In the genomic region with DNA sequence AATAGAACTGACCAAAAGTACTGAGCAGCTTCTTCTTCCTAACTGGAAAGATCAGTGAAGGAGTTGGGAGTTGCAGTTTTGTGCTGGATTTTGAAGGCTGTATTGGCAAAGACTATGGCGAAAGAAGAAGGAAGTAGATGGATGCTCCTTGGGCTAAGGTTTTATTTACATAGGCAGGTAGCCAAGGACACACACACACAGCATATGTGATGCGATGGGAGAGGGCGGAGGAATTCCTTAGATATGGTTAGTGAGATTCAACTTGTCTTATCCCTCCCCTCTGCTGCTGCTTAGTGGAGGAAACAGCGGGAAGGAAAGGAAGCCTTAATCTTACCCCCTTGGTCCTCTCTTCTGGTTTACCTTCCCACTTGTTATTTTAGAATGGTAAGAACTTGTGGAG, we compare ENCODE assay signal across 2 cellular contexts.
TF ChIP-seq lines count a peak whose summit lies in the region.

No MANE protein-coding gene starts in this region.

TF ChIP-seq in IMR-90, 13 proteins besides CTCF, POLR2A, EP300 and RAD21 (continued from another document):
- TF ChIP-seq, protein P1, sequence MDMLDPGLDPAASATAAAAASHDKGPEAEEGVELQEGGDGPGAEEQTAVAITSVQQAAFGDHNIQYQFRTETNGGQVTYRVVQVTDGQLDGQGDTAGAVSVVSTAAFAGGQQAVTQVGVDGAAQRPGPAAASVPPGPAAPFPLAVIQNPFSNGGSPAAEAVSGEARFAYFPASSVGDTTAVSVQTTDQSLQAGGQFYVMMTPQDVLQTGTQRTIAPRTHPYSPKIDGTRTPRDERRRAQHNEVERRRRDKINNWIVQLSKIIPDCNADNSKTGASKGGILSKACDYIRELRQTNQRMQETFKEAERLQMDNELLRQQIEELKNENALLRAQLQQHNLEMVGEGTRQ (IDR thresholded peaks at IDR 0.05; ENCODE audit: low read depth, low read length): no peak
- TF ChIP-seq MAZ (IDR thresholded peaks at IDR 0.05; ENCODE audit: borderline replicate concordance, low read depth, low read length) (no peak), RFX5 (IDR thresholded peaks at IDR 0.05; ENCODE audit: low read depth, low read length) (no peak), MXI1 (IDR thresholded peaks at IDR 0.05; ENCODE audit: borderline replicate concordance, low read depth, low read length) (no peak), BHLHE40 (IDR thresholded peaks at IDR 0.05; ENCODE audit: low read depth, low read length) (no peak), RCOR1 (IDR thresholded peaks at IDR 0.05; ENCODE audit: insufficient replicate concordance, low read length) (no peak), MAFK (IDR thresholded peaks at IDR 0.05; ENCODE audit: low read depth, low read length) (no peak)
- TF ChIP-seq, protein P2, sequence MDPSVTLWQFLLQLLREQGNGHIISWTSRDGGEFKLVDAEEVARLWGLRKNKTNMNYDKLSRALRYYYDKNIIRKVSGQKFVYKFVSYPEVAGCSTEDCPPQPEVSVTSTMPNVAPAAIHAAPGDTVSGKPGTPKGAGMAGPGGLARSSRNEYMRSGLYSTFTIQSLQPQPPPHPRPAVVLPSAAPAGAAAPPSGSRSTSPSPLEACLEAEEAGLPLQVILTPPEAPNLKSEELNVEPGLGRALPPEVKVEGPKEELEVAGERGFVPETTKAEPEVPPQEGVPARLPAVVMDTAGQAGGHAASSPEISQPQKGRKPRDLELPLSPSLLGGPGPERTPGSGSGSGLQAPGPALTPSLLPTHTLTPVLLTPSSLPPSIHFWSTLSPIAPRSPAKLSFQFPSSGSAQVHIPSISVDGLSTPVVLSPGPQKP (IDR thresholded peaks at IDR 0.05; ENCODE audit: borderline replicate concordance, low read depth, low read length): no peak

TF ChIP-seq in K562, 482 proteins besides CTCF, POLR2A, EP300 and RAD21 (continues in another document):
- TF ChIP-seq, protein P3, sequence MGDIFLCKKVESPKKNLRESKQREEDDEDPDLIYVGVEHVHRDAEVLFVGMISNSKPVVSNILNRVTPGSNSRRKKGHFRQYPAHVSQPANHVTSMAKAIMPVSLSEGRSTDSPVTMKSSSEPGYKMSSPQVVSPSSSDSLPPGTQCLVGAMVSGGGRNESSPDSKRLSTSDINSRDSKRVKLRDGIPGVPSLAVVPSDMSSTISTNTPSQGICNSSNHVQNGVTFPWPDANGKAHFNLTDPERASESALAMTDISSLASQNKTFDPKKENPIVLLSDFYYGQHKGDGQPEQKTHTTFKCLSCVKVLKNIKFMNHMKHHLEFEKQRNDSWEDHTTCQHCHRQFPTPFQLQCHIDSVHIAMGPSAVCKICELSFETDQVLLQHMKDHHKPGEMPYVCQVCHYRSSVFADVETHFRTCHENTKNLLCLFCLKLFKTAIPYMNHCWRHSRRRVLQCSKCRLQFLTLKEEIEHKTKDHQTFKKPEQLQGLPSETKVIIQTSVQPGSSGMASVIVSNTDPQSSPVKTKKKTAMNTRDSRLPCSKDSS (IDR thresholded peaks at IDR 0.05; ENCODE audit: low read depth, partially characterized antibody): no peak
- TF ChIP-seq, protein P4, sequence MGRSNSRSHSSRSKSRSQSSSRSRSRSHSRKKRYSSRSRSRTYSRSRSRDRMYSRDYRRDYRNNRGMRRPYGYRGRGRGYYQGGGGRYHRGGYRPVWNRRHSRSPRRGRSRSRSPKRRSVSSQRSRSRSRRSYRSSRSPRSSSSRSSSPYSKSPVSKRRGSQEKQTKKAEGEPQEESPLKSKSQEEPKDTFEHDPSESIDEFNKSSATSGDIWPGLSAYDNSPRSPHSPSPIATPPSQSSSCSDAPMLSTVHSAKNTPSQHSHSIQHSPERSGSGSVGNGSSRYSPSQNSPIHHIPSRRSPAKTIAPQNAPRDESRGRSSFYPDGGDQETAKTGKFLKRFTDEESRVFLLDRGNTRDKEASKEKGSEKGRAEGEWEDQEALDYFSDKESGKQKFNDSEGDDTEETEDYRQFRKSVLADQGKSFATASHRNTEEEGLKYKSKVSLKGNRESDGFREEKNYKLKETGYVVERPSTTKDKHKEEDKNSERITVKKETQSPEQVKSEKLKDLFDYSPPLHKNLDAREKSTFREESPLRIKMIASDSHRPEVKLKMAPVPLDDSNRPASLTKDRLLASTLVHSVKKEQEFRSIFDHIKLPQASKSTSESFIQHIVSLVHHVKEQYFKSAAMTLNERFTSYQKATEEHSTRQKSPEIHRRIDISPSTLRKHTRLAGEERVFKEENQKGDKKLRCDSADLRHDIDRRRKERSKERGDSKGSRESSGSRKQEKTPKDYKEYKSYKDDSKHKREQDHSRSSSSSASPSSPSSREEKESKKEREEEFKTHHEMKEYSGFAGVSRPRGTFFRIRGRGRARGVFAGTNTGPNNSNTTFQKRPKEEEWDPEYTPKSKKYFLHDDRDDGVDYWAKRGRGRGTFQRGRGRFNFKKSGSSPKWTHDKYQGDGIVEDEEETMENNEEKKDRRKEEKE (IDR thresholded peaks at IDR 0.05; ENCODE audit: borderline replicate concordance in 1 of 2, control insufficient read depth in 1 of 2, low read depth in 2 of 2, low read length in 1 of 2): no peak
- TF ChIP-seq, protein P5, sequence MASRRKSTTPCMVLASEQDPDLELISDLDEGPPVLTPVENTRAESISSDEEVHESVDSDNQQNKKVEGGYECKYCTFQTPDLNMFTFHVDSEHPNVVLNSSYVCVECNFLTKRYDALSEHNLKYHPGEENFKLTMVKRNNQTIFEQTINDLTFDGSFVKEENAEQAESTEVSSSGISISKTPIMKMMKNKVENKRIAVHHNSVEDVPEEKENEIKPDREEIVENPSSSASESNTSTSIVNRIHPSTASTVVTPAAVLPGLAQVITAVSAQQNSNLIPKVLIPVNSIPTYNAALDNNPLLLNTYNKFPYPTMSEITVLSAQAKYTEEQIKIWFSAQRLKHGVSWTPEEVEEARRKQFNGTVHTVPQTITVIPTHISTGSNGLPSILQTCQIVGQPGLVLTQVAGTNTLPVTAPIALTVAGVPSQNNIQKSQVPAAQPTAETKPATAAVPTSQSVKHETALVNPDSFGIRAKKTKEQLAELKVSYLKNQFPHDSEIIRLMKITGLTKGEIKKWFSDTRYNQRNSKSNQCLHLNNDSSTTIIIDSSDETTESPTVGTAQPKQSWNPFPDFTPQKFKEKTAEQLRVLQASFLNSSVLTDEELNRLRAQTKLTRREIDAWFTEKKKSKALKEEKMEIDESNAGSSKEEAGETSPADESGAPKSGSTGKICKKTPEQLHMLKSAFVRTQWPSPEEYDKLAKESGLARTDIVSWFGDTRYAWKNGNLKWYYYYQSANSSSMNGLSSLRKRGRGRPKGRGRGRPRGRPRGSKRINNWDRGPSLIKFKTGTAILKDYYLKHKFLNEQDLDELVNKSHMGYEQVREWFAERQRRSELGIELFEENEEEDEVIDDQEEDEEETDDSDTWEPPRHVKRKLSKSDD (conservative IDR thresholded peaks at IDR 0.05; ENCODE audit: low read length): no peak
- 0 out of 2 replicates have a peak, but pooled peaks have one; percentile 12 for TF ChIP-seq RFX1 (IDR thresholded peaks at IDR 0.05)
- TF ChIP-seq FOXA3 (CRISPR knock-in tag; conservative IDR thresholded peaks at IDR 0.05 in 1 of 2, IDR thresholded peaks at IDR 0.05 in 1 of 2): peak; percentile 78 to 90
- TF ChIP-seq, protein P6, sequence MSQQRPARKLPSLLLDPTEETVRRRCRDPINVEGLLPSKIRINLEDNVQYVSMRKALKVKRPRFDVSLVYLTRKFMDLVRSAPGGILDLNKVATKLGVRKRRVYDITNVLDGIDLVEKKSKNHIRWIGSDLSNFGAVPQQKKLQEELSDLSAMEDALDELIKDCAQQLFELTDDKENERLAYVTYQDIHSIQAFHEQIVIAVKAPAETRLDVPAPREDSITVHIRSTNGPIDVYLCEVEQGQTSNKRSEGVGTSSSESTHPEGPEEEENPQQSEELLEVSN (IDR thresholded peaks at IDR 0.05; ENCODE audit: borderline replicate concordance in 1 of 2, extremely low read depth in 1 of 2, insufficient read depth in 1 of 2, insufficient read length in 1 of 2, low read depth in 1 of 2, low read length in 1 of 2, poor library complexity in 1 of 2, severe bottlenecking in 1 of 2): no peak
- TF ChIP-seq BRF1 (IDR thresholded peaks at IDR 0.05; ENCODE audit: borderline replicate concordance, extremely low read depth, insufficient read length): no peak
- no peak for TF ChIP-seq U2AF2 (optimal IDR thresholded peaks at IDR 0.05; ENCODE audit: low read depth, low read length)
- no peak for TF ChIP-seq SOX6 (IDR thresholded peaks at IDR 0.05)
- TF ChIP-seq SMARCA5 (IDR thresholded peaks at IDR 0.05): no peak
- TF ChIP-seq, protein P7, sequence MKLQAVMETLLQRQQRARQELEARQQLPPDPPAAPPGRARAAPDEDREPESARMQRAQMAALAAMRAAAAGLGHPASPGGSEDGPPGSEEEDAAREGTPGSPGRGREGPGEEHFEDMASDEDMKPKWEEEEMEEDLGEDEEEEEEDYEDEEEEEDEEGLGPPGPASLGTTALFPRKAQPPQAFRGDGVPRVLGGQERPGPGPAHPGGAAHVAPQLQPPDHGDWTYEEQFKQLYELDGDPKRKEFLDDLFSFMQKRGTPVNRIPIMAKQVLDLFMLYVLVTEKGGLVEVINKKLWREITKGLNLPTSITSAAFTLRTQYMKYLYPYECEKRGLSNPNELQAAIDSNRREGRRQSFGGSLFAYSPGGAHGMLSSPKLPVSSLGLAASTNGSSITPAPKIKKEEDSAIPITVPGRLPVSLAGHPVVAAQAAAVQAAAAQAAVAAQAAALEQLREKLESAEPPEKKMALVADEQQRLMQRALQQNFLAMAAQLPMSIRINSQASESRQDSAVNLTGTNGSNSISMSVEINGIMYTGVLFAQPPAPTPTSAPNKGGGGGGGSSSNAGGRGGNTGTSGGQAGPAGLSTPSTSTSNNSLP (IDR thresholded peaks at IDR 0.05; ENCODE audit: borderline replicate concordance, low read depth, low read length): no peak
- TF ChIP-seq, protein P8, sequence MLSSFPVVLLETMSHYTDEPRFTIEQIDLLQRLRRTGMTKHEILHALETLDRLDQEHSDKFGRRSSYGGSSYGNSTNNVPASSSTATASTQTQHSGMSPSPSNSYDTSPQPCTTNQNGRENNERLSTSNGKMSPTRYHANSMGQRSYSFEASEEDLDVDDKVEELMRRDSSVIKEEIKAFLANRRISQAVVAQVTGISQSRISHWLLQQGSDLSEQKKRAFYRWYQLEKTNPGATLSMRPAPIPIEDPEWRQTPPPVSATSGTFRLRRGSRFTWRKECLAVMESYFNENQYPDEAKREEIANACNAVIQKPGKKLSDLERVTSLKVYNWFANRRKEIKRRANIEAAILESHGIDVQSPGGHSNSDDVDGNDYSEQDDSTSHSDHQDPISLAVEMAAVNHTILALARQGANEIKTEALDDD (IDR thresholded peaks at IDR 0.05): peak; percentile 33; the same call in 1 of the 2 replicates
- TF ChIP-seq NELFE (IDR thresholded peaks at IDR 0.05; ENCODE audit: insufficient read depth, insufficient read length): no peak
- TF ChIP-seq RBM25 (IDR thresholded peaks at IDR 0.05; ENCODE audit: low read depth, low read length, severe bottlenecking): no peak
- TF ChIP-seq CTBP1 (IDR thresholded peaks at IDR 0.05; ENCODE audit: borderline replicate concordance): peak; percentile 95
- TF ChIP-seq, protein P9, sequence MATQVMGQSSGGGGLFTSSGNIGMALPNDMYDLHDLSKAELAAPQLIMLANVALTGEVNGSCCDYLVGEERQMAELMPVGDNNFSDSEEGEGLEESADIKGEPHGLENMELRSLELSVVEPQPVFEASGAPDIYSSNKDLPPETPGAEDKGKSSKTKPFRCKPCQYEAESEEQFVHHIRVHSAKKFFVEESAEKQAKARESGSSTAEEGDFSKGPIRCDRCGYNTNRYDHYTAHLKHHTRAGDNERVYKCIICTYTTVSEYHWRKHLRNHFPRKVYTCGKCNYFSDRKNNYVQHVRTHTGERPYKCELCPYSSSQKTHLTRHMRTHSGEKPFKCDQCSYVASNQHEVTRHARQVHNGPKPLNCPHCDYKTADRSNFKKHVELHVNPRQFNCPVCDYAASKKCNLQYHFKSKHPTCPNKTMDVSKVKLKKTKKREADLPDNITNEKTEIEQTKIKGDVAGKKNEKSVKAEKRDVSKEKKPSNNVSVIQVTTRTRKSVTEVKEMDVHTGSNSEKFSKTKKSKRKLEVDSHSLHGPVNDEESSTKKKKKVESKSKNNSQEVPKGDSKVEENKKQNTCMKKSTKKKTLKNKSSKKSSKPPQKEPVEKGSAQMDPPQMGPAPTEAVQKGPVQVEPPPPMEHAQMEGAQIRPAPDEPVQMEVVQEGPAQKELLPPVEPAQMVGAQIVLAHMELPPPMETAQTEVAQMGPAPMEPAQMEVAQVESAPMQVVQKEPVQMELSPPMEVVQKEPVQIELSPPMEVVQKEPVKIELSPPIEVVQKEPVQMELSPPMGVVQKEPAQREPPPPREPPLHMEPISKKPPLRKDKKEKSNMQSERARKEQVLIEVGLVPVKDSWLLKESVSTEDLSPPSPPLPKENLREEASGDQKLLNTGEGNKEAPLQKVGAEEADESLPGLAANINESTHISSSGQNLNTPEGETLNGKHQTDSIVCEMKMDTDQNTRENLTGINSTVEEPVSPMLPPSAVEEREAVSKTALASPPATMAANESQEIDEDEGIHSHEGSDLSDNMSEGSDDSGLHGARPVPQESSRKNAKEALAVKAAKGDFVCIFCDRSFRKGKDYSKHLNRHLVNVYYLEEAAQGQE (CRISPR knock-in tag; IDR thresholded peaks at IDR 0.05; ENCODE audit: low read depth): no peak
- TF ChIP-seq FOXJ2 (tag; IDR thresholded peaks at IDR 0.05): 0 out of 2 replicates have a peak, but pooled peaks have one; percentile 43
- TF ChIP-seq, protein P10, sequence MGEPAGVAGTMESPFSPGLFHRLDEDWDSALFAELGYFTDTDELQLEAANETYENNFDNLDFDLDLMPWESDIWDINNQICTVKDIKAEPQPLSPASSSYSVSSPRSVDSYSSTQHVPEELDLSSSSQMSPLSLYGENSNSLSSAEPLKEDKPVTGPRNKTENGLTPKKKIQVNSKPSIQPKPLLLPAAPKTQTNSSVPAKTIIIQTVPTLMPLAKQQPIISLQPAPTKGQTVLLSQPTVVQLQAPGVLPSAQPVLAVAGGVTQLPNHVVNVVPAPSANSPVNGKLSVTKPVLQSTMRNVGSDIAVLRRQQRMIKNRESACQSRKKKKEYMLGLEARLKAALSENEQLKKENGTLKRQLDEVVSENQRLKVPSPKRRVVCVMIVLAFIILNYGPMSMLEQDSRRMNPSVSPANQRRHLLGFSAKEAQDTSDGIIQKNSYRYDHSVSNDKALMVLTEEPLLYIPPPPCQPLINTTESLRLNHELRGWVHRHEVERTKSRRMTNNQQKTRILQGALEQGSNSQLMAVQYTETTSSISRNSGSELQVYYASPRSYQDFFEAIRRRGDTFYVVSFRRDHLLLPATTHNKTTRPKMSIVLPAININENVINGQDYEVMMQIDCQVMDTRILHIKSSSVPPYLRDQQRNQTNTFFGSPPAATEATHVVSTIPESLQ (CRISPR knock-in tag; IDR thresholded peaks at IDR 0.05): no peak
- TF ChIP-seq, protein P11, sequence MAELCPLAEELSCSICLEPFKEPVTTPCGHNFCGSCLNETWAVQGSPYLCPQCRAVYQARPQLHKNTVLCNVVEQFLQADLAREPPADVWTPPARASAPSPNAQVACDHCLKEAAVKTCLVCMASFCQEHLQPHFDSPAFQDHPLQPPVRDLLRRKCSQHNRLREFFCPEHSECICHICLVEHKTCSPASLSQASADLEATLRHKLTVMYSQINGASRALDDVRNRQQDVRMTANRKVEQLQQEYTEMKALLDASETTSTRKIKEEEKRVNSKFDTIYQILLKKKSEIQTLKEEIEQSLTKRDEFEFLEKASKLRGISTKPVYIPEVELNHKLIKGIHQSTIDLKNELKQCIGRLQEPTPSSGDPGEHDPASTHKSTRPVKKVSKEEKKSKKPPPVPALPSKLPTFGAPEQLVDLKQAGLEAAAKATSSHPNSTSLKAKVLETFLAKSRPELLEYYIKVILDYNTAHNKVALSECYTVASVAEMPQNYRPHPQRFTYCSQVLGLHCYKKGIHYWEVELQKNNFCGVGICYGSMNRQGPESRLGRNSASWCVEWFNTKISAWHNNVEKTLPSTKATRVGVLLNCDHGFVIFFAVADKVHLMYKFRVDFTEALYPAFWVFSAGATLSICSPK (IDR thresholded peaks at IDR 0.05; ENCODE audit: borderline replicate concordance): no peak
- TF ChIP-seq KLF10 (CRISPR knock-in tag; IDR thresholded peaks at IDR 0.05): no peak
- no peak for TF ChIP-seq TAF9B (IDR thresholded peaks at IDR 0.05; ENCODE audit: partially characterized antibody)
- TF ChIP-seq TCF7L2 (IDR thresholded peaks at IDR 0.05; ENCODE audit: low read depth, low read length): no peak
- TF ChIP-seq RCOR1 (IDR thresholded peaks at IDR 0.05; ENCODE audit: borderline replicate concordance in 1 of 2, low read depth in 2 of 2, low read length in 2 of 2): peak; percentile 15 to 77; a peak in 2 of 4 replicates
- no peak for TF ChIP-seq HDAC1 (IDR thresholded peaks at IDR 0.05)
- no peak for TF ChIP-seq ZNF766 (CRISPR knock-in tag; conservative IDR thresholded peaks at IDR 0.05)
